Comparison of ENCODE assay signal across 15 cellular contexts in genomic region chr9:109901191-109901590, GRCh38.
DNase-seq lines count a peak whose midpoint lies in the region; TF ChIP-seq lines count a peak whose summit lies in the region.
"Had no signal": no experiment of that assay in that cellular context is flagged by ENCODE, and none has a peak within 500 bp of the region (broad histone marks: within the 10 kb centered on the region; RNA-seq: fewer than 3 reads in every experiment).

No MANE protein-coding gene starts in this region.

- no peak overlapping the region for H3K23ac ChIP-seq in neuronal stem cell (ENCODE audit: low read depth, low read length, poor library complexity)

- H3K4ac ChIP-seq in neuronal stem cell (ENCODE audit: low read length), result no peak overlapping the region

- H3K9me2 ChIP-seq in GM23248 (ENCODE audit: insufficient read depth), result no peaks in the 10 kb centered on the region

- H2BK5ac ChIP-seq in neuronal stem cell (ENCODE audit: low read length), result no peak overlapping the region

- H2BK15ac ChIP-seq in neuronal stem cell (ENCODE audit: low read length), result no peak overlapping the region

- H3K14ac ChIP-seq in neuronal stem cell (ENCODE audit: low read length), result no peak overlapping the region

- H3K27me3 ChIP-seq in GM23248 (replicated peaks; ENCODE audit: insufficient read depth) (no peaks in the 10 kb centered on the region), smooth muscle cell (ENCODE audit: low read depth) (no peaks in the 10 kb centered on the region), neuronal stem cell (ENCODE audit: control insufficient read depth in 3 of 3, insufficient read depth in 3 of 3, low read depth in 1 of 3, low read length in 3 of 3) (no peaks in the 10 kb centered on the region)

- H3K9me3 ChIP-seq in GM23248 (ENCODE audit: low read depth) (no peaks in the 10 kb centered on the region), smooth muscle cell (replicated peaks; ENCODE audit: low read depth) (no peaks in the 10 kb centered on the region), neuronal stem cell (replicated peaks in 1 of 2; ENCODE audit: control insufficient read depth in 2 of 2, insufficient read depth in 1 of 2, low read depth in 1 of 2, low read length in 2 of 2) (no peaks in the 10 kb centered on the region)

- no peaks in the 10 kb centered on the region for H3K79me1 ChIP-seq in neuronal stem cell (ENCODE audit: low read depth, low read length)

- H4K8ac ChIP-seq in neuronal stem cell (ENCODE audit: low read depth, low read length), result no peak overlapping the region

- H3K79me2 ChIP-seq in GM23248 (ENCODE audit: insufficient read depth) (peaks cover 50% of the 10 kb centered on the region), smooth muscle cell (ENCODE audit: low read depth) (no peaks in the 10 kb centered on the region)

- no peak overlapping the region for H4K91ac ChIP-seq in neuronal stem cell (ENCODE audit: low read depth, low read length, poor library complexity)

- H3K9ac ChIP-seq in GM23248, result no peak overlapping the region
- no peak overlapping the region for H3K9ac ChIP-seq in smooth muscle cell (ENCODE audit: low read depth)
- H3K9ac ChIP-seq in neuronal stem cell (ENCODE audit: low read depth, low read length, poor library complexity), result no peak overlapping the region

- in situ Hi-C loops in GM23248 (cut with MboI), result loop anchor here (10.0 kb wide), 3 partner anchors 64 to 254 kb away; no protein-coding TSS in a partner anchor

- H3K4me3 ChIP-seq in GM23248 (no peak overlapping the region), cardiac fibroblast (replicated peaks in 1 of 2; ENCODE audit: low read depth in 2 of 2, low read length in 2 of 2) (no peak overlapping the region), smooth muscle cell (no peak overlapping the region), neuronal stem cell (ENCODE audit: low read length in 2 of 2) (no peak overlapping the region)

- no peak overlapping the region for H2BK120ac ChIP-seq in neuronal stem cell (ENCODE audit: low read depth, low read length)

- DNase-seq in GM23248 (peak; percentile 84), cardiac fibroblast (ENCODE audit: low read depth in 2 of 2) (peak; percentile 49 to 66), iris pigment epithelial cell (ENCODE audit: low read depth) (peak; percentile 49), smooth muscle cell (lab: John Stamatoyannopoulos, UW; ENCODE audit: unreplicated experiment) (no peak), NCI-H345 (lab: John Stamatoyannopoulos, UW) (no peak), NCI-H1092 (lab: John Stamatoyannopoulos, UW) (no peak), neuronal stem cell (ENCODE audit: low spot score) (no peak)
- DNase-seq: activated CD4-positive, CD25-positive, alpha-beta regulatory T cell treated with anti-CD3 and anti-CD28 coated beads, Interleukin-2, amount 50 U/mL, for 72 hours; effector memory CD4-positive, alpha-beta T cell; Kasumi-1; NCI-H1417 treated with DMSO at 0.1 percent for 48 hours; NCI-H2171 treated with DMSO at 0.1 percent for 48 hours; NCI-H748 treated with DMSO at 0.1 percent for 48 hours; stimulated activated CD4-positive, alpha-beta T cell treated with anti-CD3 and anti-CD28 coated beads, Interleukin-12 subunit alpha, Interleukin-12 subunit beta, amount 100 ng/mL, for 4 hours; T-helper 9 cell had no signal

- H2AK5ac ChIP-seq in neuronal stem cell (ENCODE audit: low read depth, low read length), result no peak overlapping the region

- peak overlapping the region; percentile 42 for H3K27ac ChIP-seq in GM23248
- peak overlapping the region; percentile 45 for H3K27ac ChIP-seq in smooth muscle cell (ENCODE audit: low read depth)
- H3K27ac ChIP-seq in neuronal stem cell (replicated peaks; ENCODE audit: low read length), result no peak overlapping the region

- WGBS in GM23248 (ENCODE audit: low coverage in 1 of 2, low lambda C conversion rate in 2 of 2, missing lambda C conversion rate in 2 of 2), 2 experiments, result 9 to 19% methylated on average over 3 of the region's 3 CpGs
- WGBS in smooth muscle cell (ENCODE audit: low lambda C conversion rate), result 6% methylated on average over 3 of the region's 3 CpGs
- WGBS in neuronal stem cell (ENCODE audit: extremely low coverage in 2 of 2, insufficient read length in 2 of 2, insufficient replicate concordance in 1 of 2), 2 donors, result no CpG with 5 or more reads among the region's 3 CpGs

- H3K18ac ChIP-seq in neuronal stem cell (ENCODE audit: low read length), result no peak overlapping the region

- H4K20me1 ChIP-seq in GM23248 (ENCODE audit: insufficient read depth) (no peaks in the 10 kb centered on the region), smooth muscle cell (ENCODE audit: low read depth) (peaks cover 30% of the 10 kb centered on the region)

- H3K4me2 ChIP-seq in GM23248 (ENCODE audit: unreplicated experiment) (no peak overlapping the region), smooth muscle cell (peak overlapping the region; percentile 46), neuronal stem cell (ENCODE audit: insufficient read depth, low read length, poor library complexity, severe bottlenecking) (no peak overlapping the region)

- peaks cover 17% of the 10 kb centered on the region; the same call in 1 of the 2 replicates for H3F3A ChIP-seq in GM23248 (ENCODE audit: insufficient read depth)
- H3F3A ChIP-seq in smooth muscle cell (ENCODE audit: low read depth), result peaks cover 3% of the 10 kb centered on the region

- H3K4me1 ChIP-seq in GM23248 (ENCODE audit: insufficient read depth) (peaks cover 26% of the 10 kb centered on the region), smooth muscle cell (ENCODE audit: low read depth) (no peaks in the 10 kb centered on the region), neuronal stem cell (ENCODE audit: control insufficient read depth in 2 of 2, insufficient read depth in 1 of 2, low read depth in 1 of 2, low read length in 2 of 2) (peaks cover 0 to 4% of the 10 kb centered on the region in 2 donors)

- H3K36me3 ChIP-seq in GM23248 (ENCODE audit: low read depth), result no peaks in the 10 kb centered on the region
- no peaks in the 10 kb centered on the region for H3K36me3 ChIP-seq in smooth muscle cell (ENCODE audit: low read depth)
- H3K36me3 ChIP-seq in neuronal stem cell (replicated peaks in 1 of 2; ENCODE audit: control insufficient read depth in 2 of 2, insufficient read depth in 2 of 2, low read length in 2 of 2), result no peaks in the 10 kb centered on the region

- H2AFZ ChIP-seq in GM23248, result no peak overlapping the region
- H2AFZ ChIP-seq in smooth muscle cell (ENCODE audit: low read depth), result no peak overlapping the region
- H2AFZ ChIP-seq in neuronal stem cell (ENCODE audit: low read length), result no peak overlapping the region

- no peak for TF ChIP-seq CTCF in cardiac fibroblast (IDR thresholded peaks at IDR 0.05; ENCODE audit: low read depth, low read length)
- no peak for TF ChIP-seq CTCF in smooth muscle cell (IDR thresholded peaks at IDR 0.05; ENCODE audit: borderline replicate concordance, insufficient read depth, poor library complexity, severe bottlenecking)

- no peak overlapping the region for H2BK12ac ChIP-seq in neuronal stem cell (ENCODE audit: low read length)

Comparison
In these comparisons a context has a peak if more than half of its experiments do, and no peak if none do; other contexts are left out.
1. DNase-seq: peak in GM23248 (single experiment), cardiac fibroblast (2 of 2) and iris pigment epithelial cell (single experiment); none in smooth muscle cell (single experiment), NCI-H345 (single experiment), NCI-H1092 (single experiment) and neuronal stem cell (single experiment).